Comparison of ENCODE assay signal across 29 cellular contexts in genomic region chr7:74354009-74354408, GRCh38.
"Had no signal": no experiment of that assay in that cellular context is flagged by ENCODE, and none has a peak within 500 bp of the region (broad histone marks: within the 10 kb centered on the region; RNA-seq: fewer than 3 reads in every experiment).

No MANE protein-coding gene starts in this region.

- H3K27me3 ChIP-seq: ascending aorta, breast epithelium, cardiac muscle cell, colonic mucosa had no signal

- H3K4me1 ChIP-seq: breast epithelium, colonic mucosa had no signal

- ATAC-seq: activated CD4-positive, alpha-beta T cell treated with anti-CD3 and anti-CD28 coated beads for 36 hours; activated CD8-positive, alpha-beta memory T cell treated with anti-CD3 and anti-CD28 coated beads, Interleukin-2, amount 10 ng/mL, durations not matched to agents 7 days and 5 days; activated CD8-positive, alpha-beta T cell treated with anti-CD3 and anti-CD28 coated beads, Interleukin-2, amount 10 ng/mL, durations not matched to agents 7 days and 5 days; activated naive CD4-positive, alpha-beta T cell treated with anti-CD3 and anti-CD28 coated beads, Interleukin-2, amount 50 U/mL, for 72 hours; activated T-cell treated with anti-CD3 and anti-CD28 coated beads, Interleukin-2, amount 50 U/mL, for 72 hours; T-helper 17 cell had no signal

- DNase-seq: activated CD4-positive, alpha-beta memory T cell treated with anti-CD3 and anti-CD28 coated beads for 36 hours; activated CD4-positive, alpha-beta T cell treated with anti-CD3 and anti-CD28 coated beads for 36 hours; activated CD4-positive, alpha-beta T cell treated with anti-CD3 and anti-CD28 coated beads, Interleukin-2, amount 10 ng/mL, durations not matched to agents 24 days and 14 days; activated CD4-positive, CD25-positive, alpha-beta regulatory T cell; activated CD4-positive, CD25-positive, alpha-beta regulatory T cell treated with anti-CD3 and anti-CD28 coated beads, Interleukin-2, amount 50 U/mL, for 72 hours; activated CD8-positive, alpha-beta memory T cell treated with anti-CD3 and anti-CD28 coated beads, Interleukin-2, amount 10 ng/mL, durations not matched to agents 7 days and 5 days; activated CD8-positive, alpha-beta memory T cell treated with anti-CD3 and anti-CD28 coated beads, Interleukin-2, amount 50 U/mL, for 4 hours; activated CD8-positive, alpha-beta T cell treated with anti-CD3 and anti-CD28 coated beads, Interleukin-2, amount 10 ng/mL, durations not matched to agents 7 days and 5 days; activated gamma-delta T cell; activated naive CD4-positive, alpha-beta T cell; activated naive CD4-positive, alpha-beta T cell treated with anti-CD3 and anti-CD28 coated beads, Interleukin-2, amount 10 ng/mL, durations not matched to agents 7 days and 5 days; activated naive CD8-positive, alpha-beta T cell treated with anti-CD3 and anti-CD28 coated beads, Interleukin-2, amount 10 ng/mL, durations not matched to agents 7 days and 5 days; activated T-cell treated with anti-CD3 and anti-CD28 coated beads, Interleukin-2, amount 50 U/mL, for 1 hour; activated T-cell treated with anti-CD3 and anti-CD28 coated beads, Interleukin-2, amount 50 U/mL, for 72 hours; central memory CD4-positive, alpha-beta T cell; cerebellar nuclear complex; colonic mucosa; effector CD8-positive, alpha-beta T cell; foreskin fibroblast; head of caudate nucleus; T-helper 1 cell; T-helper 17 cell; T1000; WERI-Rb-1 had no signal

- H3K36me3 ChIP-seq: breast epithelium, cardiac muscle cell, colonic mucosa, WERI-Rb-1 had no signal

- H3K27ac ChIP-seq: breast epithelium, cardiac muscle cell, colonic mucosa, WERI-Rb-1 had no signal

- H3K9me3 ChIP-seq: colonic mucosa had no signal

- FAIRE-seq: frontal cortex had no signal

- H3K4me3 ChIP-seq: ascending aorta, breast epithelium, cardiac muscle cell, colonic mucosa had no signal
